ENCODE assay signal across 12 cellular contexts in the genomic region with DNA sequence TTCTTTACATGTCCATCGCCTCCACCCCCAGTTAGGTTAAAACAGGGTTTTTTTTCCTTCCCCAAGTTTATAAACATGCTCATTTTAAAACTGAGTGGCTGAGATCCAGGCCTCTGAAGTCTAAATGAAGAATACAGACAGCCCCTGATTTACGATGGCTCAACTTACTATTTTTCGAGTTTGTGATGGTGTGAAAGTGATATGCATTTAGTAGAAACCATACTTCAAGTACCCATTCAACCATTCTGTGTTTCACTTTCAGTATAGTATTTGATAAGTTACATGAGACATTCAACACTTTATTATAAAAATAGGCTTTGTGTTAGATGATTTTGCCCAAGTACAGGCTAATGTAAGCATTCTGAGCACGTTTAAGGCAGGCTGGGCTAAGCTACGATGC. TPM values are rescaled to one million over a fixed set of nuclear protein-coding genes. Genes with fewer than 3 reads are reported as not detected.
DNase-seq lines count a peak whose midpoint lies in the region; ATAC-seq, FAIRE-seq and TF ChIP-seq lines count a peak whose summit lies in the region.
"Had no signal": no experiment of that assay in that cellular context is flagged by ENCODE, and none has a peak within 500 bp of the region (broad histone marks: within the 10 kb centered on the region; RNA-seq: fewer than 3 reads in every experiment).

No MANE protein-coding gene starts in this region.

- no CpG with 5 or more reads among the region's 5 CpGs for WGBS in IMR-90 (ENCODE audit: extremely low coverage in 2 of 2, insufficient read length in 1 of 2), 2 experiments

- no peak for FAIRE-seq in D721Med (lab: Jason Lieb, UNC)
- FAIRE-seq: colon had no signal

- H4K5ac ChIP-seq in IMR-90 (ENCODE audit: low read depth, low read length) = no peak overlapping the region

- H2AK5ac ChIP-seq in IMR-90 (ENCODE audit: low read depth, low read length) = no peak overlapping the region

- no peak overlapping the region for H3K18ac ChIP-seq in IMR-90 (ENCODE audit: low read depth, low read length)

- H3K36me3 ChIP-seq in IMR-90 (ENCODE audit: control insufficient read depth, insufficient read depth, low read length) (no peaks in the 10 kb centered on the region), fibroblast of lung (ENCODE audit: control insufficient read depth, insufficient read depth, low read length) (no peaks in the 10 kb centered on the region)

- H2AFZ ChIP-seq in IMR-90 (replicated peaks; ENCODE audit: low read length, poor library complexity) (no peak overlapping the region), fibroblast of lung (ENCODE audit: low read length) (no peak overlapping the region)

- H3K4me2 ChIP-seq in IMR-90 (ENCODE audit: low read depth, low read length) (peak overlapping the region; percentile 80; the same call in 1 of the 2 replicates), fibroblast of lung (ENCODE audit: extremely low read depth, insufficient read depth, low read length) (peak overlapping the region; percentile 4)

- BruUV-seq in IMR-90 (replicated peaks; lab: Mats Ljungman, UMichigan) = no TSS peak

- ATAC-seq in GM18505 (IDR thresholded peaks at IDR 0.05; ENCODE audit: unreplicated experiment) = peak; percentile 64
- ATAC-seq in GM21381 (IDR thresholded peaks at IDR 0.05; ENCODE audit: unreplicated experiment) = peak; percentile 47
- no peak for ATAC-seq in IMR-90 (ENCODE audit: low read depth)
- ATAC-seq in GM18873 (IDR thresholded peaks at IDR 0.05; ENCODE audit: low FRiP score, unreplicated experiment) = no peak
- ATAC-seq in HG02623 (IDR thresholded peaks at IDR 0.05; ENCODE audit: unreplicated experiment) = no peak
- ATAC-seq: foreskin keratinocyte had no signal

- no peak overlapping the region for H2AK9ac ChIP-seq in IMR-90 (replicated peaks; ENCODE audit: low read depth, low read length, poor library complexity)

- intact Hi-C loops in IMR-90 (cut with micrococcal nuclease) = loop anchor here (10.0 kb wide), 1 partner anchor 437 kb away; no protein-coding TSS in a partner anchor

- POLR2A ChIA-PET in IMR-90 (lab: Charles Lee; ENCODE audit: unreplicated experiment) = no interaction called here

- H4K20me1 ChIP-seq in IMR-90 (ENCODE audit: insufficient read depth, low read length) (no peaks in the 10 kb centered on the region), fibroblast of lung (ENCODE audit: control insufficient read depth, extremely low read depth, insufficient read depth, low read length) (no peaks in the 10 kb centered on the region)

- dilution Hi-C loops in IMR-90 (cut with HindIII; ENCODE audit: low sequenced_read_pairs, unreplicated experiment) = no loop called here

- H3K27ac ChIP-seq in IMR-90 (ENCODE audit: insufficient read depth, low read length) = no peak overlapping the region
- no peak overlapping the region for H3K27ac ChIP-seq in fibroblast of lung (ENCODE audit: insufficient read depth, low read length)
- H3K27ac ChIP-seq: foreskin keratinocyte had no signal

- no peak overlapping the region for H4K8ac ChIP-seq in IMR-90 (ENCODE audit: low read depth in 2 of 2, low read length in 2 of 2)

- H3K56ac ChIP-seq in IMR-90 (ENCODE audit: extremely low read depth, insufficient read depth, low read length) = no peak overlapping the region

- no peaks in the 10 kb centered on the region for H3K79me1 ChIP-seq in IMR-90 (ENCODE audit: low read depth in 1 of 2, low read length in 2 of 2)

- no peak overlapping the region for H3K23ac ChIP-seq in IMR-90 (ENCODE audit: low read depth, low read length)

- no peak overlapping the region for H4K91ac ChIP-seq in IMR-90 (ENCODE audit: insufficient read depth, low read depth, low read length)

- H3K27me3 ChIP-seq in IMR-90 (ENCODE audit: control insufficient read depth, insufficient read depth, low read length) (peaks cover 26% of the 10 kb centered on the region), fibroblast of lung (ENCODE audit: control insufficient read depth, insufficient read depth, low read length) (peaks cover 9% of the 10 kb centered on the region)
- H3K27me3 ChIP-seq: foreskin keratinocyte had no signal

- H3K4me1 ChIP-seq in IMR-90 (ENCODE audit: control insufficient read depth, insufficient read depth, low read length) (peaks cover 1% of the 10 kb centered on the region; the same call in 1 of the 2 replicates), fibroblast of lung (ENCODE audit: control insufficient read depth, extremely low read depth, insufficient read depth, low read length) (no peaks in the 10 kb centered on the region)
- H3K4me1 ChIP-seq: foreskin keratinocyte had no signal

- CTCF ChIA-PET in IMR-90 (lab: Yijun Ruan, JAX) = no interaction called here

- TF ChIP-seq RAD21 in IMR-90 (IDR thresholded peaks at IDR 0.05; ENCODE audit: low read length) = no peak

- no peak overlapping the region for H3K9ac ChIP-seq in IMR-90 (ENCODE audit: low read depth, low read length)
- H3K9ac ChIP-seq in fibroblast of lung (ENCODE audit: insufficient read depth, low read length) = no peak overlapping the region

- no peak overlapping the region for H3K4ac ChIP-seq in IMR-90 (ENCODE audit: low read depth, low read length)

- no peak overlapping the region for H2BK120ac ChIP-seq in IMR-90 (ENCODE audit: low read depth, low read length)

- TF ChIP-seq CTCF in IMR-90 (conservative IDR thresholded peaks at IDR 0.05; ENCODE audit: low read depth, low read length) = no peak
- TF ChIP-seq CTCF in fibroblast of lung (conservative IDR thresholded peaks at IDR 0.05 in 1 of 2, IDR thresholded peaks at IDR 0.05 in 1 of 2; ENCODE audit: low read depth in 1 of 2, low read length in 2 of 2) = no peak
- TF ChIP-seq CTCF in D721Med (IDR thresholded peaks at IDR 0.05; ENCODE audit: insufficient read depth, missing control alignments) = no peak

- in situ Hi-C loops in IMR-90 (cut with MboI; ENCODE audit: low sequenced_read_pairs) = no loop called here

- no peaks in the 10 kb centered on the region for H3K79me2 ChIP-seq in fibroblast of lung (ENCODE audit: control insufficient read depth, insufficient read depth, low read length)

- H2BK15ac ChIP-seq in IMR-90 (ENCODE audit: low read depth, low read length) = no peak overlapping the region

- H3K4me3 ChIP-seq in IMR-90 (ENCODE audit: insufficient read depth, low read depth, low read length) = no peak overlapping the region
- H3K4me3 ChIP-seq in fibroblast of lung (replicated peaks in 1 of 4; ENCODE audit: control extremely low read depth in 1 of 4, insufficient read depth in 1 of 4, low read depth in 3 of 4, low read length in 4 of 4) = peak overlapping the region in 1 of 4 experiments; percentile 12
- H3K4me3 ChIP-seq: lung had no signal

- no peaks in the 10 kb centered on the region for H3K9me1 ChIP-seq in IMR-90 (ENCODE audit: insufficient read depth, low read length)

- no peak overlapping the region for H2BK5ac ChIP-seq in IMR-90 (ENCODE audit: low read depth, low read length, poor library complexity, severe bottlenecking)

- no peak for TF ChIP-seq POLR2A in GM18505 (IDR thresholded peaks at IDR 0.05; ENCODE audit: borderline replicate concordance, extremely low read depth, insufficient read depth, insufficient read length)
- TF ChIP-seq POLR2A in IMR-90 (IDR thresholded peaks at IDR 0.05; ENCODE audit: low read depth, low read length) = no peak

- H3K9me3 ChIP-seq in IMR-90 (ENCODE audit: control insufficient read depth, insufficient read depth, low read length) (no peaks in the 10 kb centered on the region), fibroblast of lung (ENCODE audit: control insufficient read depth, insufficient read depth, low read depth, low read length) (no peaks in the 10 kb centered on the region)

- H2BK20ac ChIP-seq in IMR-90 (ENCODE audit: low read depth, low read length) = no peak overlapping the region

- DNase-seq in IMR-90 (no peak), fibroblast of lung (ENCODE audit: low read depth in 2 of 2) (no peak), NCI-H2081 (lab: John Stamatoyannopoulos, UW) (no peak), D721Med (ENCODE audit: insufficient read length, low spot score) (no peak)
- DNase-seq: DMS79, foreskin keratinocyte had no signal

- no peak overlapping the region for H3K14ac ChIP-seq in IMR-90 (replicated peaks; ENCODE audit: low read depth, low read length)

TF ChIP-seq in IMR-90, 13 proteins besides CTCF, POLR2A, EP300 and RAD21:
- TF ChIP-seq USF2 (IDR thresholded peaks at IDR 0.05; ENCODE audit: low read depth, low read length) (no peak), CEBPB (IDR thresholded peaks at IDR 0.05; ENCODE audit: low read depth, low read length) (no peak), MAZ (IDR thresholded peaks at IDR 0.05; ENCODE audit: borderline replicate concordance, low read depth, low read length) (no peak), SMC3 (IDR thresholded peaks at IDR 0.05; ENCODE audit: low read depth, low read length) (no peak), RCOR1 (IDR thresholded peaks at IDR 0.05; ENCODE audit: insufficient replicate concordance, low read length) (no peak)

RNA-seq across cellular contexts. Expression of gene GNB5, which starts 30.5 kb away (rescaled TPM):
- total RNA-seq in IMR-90 (2012; rRNA removed) (33.2 and 33.9 TPM in 2 replicates), fibroblast of lung (40.3 and 52.2 TPM in 2 replicates)
- polyA plus RNA-seq in IMR-90 (2012; rRNA removed) (25.3 and 27.7 TPM in 2 replicates), fibroblast of lung (27.4 and 44.0 TPM in 2 replicates)
- polyA plus RNA-seq in IMR-90 (2012; cell fraction: cytosol; rRNA removed) = 16.4 and 21.4 TPM in 2 replicates
- 12.6 and 24.4 TPM in 2 replicates for polyA plus RNA-seq in IMR-90 (2012; cell fraction: nucleus; rRNA removed; ENCODE audit: low replicate concordance)
- polyA plus RNA-seq in fibroblast of lung (2012) = 25.8 and 33.4 TPM in 2 replicates
- 14.9 and 20.5 TPM in 2 replicates for polyA minus RNA-seq in fibroblast of lung (ENCODE audit: low replicate concordance)

Comparison
In these comparisons a context has a peak if more than half of its experiments do, and no peak if none do; other contexts are left out.
1. ATAC-seq: peak in GM18505 (single experiment) and GM21381 (single experiment); none in IMR-90 (single experiment), GM18873 (single experiment) and HG02623 (single experiment).